In the genomic region with DNA sequence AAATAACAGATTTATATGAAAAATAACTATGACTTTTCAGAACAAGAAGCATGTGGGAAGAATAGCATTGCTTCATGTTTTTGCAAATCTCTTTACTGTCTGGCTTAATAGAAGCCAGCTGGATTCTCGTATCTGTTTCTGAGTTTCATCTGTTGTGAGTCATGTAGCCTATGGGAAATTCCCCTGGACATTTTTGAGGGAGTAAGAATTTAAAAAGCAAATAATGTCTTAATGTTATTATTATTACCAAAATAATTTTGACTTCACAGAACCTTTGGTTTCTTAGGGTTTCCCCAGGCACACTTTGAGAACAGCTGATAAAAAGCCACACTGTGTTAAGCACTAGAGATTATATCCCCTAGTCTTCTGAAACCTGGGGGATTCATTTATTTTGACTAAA, we compare ENCODE assay signal across 12 cellular contexts.
A peak's percentile ranks its signal among the peaks of the same experiment; 100 is the strongest.
DNase-seq lines count a peak whose midpoint lies in the region; ATAC-seq lines count a peak whose summit lies in the region.
"Had no signal": no experiment of that assay in that cellular context is flagged by ENCODE, and none has a peak within 500 bp of the region (broad histone marks: within the 10 kb centered on the region; RNA-seq: fewer than 3 reads in every experiment).

No MANE protein-coding gene starts in this region.

- H3K27me3 ChIP-seq in mesenchymal stem cell (ENCODE audit: control insufficient read depth in 1 of 2, insufficient read depth in 1 of 2, low read length in 2 of 2), result no peaks in the 10 kb centered on the region
- H3K27me3 ChIP-seq: right atrium auricular region had no signal

- peaks cover 4% of the 10 kb centered on the region for H3K27me3 Mint-ChIP-seq in activated naive CD4-positive, alpha-beta T cell treated with anti-CD3 and anti-CD28 coated beads, Interleukin-2, amount 10 ng/mL, durations not matched to agents 7 days and 5 days

- no peak overlapping the region for H3K23ac ChIP-seq in mesenchymal stem cell (ENCODE audit: low read length in 2 of 2)

- no peak overlapping the region for H2BK5ac ChIP-seq in mesenchymal stem cell (ENCODE audit: low read depth, low read length, poor library complexity, severe bottlenecking)

- peaks cover 1% of the 10 kb centered on the region for H3K4me1 ChIP-seq in mesenchymal stem cell (ENCODE audit: control insufficient read depth, insufficient read depth, low read depth, low read length)
- H3K4me1 ChIP-seq: right atrium auricular region had no signal

- peak; percentile 69 for ATAC-seq in HG03045 (IDR thresholded peaks at IDR 0.05; ENCODE audit: unreplicated experiment)

- H3K4ac ChIP-seq in mesenchymal stem cell (ENCODE audit: low read depth in 1 of 2, low read length in 2 of 2), result no peak overlapping the region

- 25% methylated on average over 1 of the region's 1 CpG for WGBS in mesenchymal stem cell

- peak overlapping the region; percentile 18 for H3K9ac ChIP-seq in mesenchymal stem cell (ENCODE audit: low read length)

- H2BK15ac ChIP-seq in mesenchymal stem cell (ENCODE audit: low read depth, poor library complexity, severe bottlenecking), result no peak overlapping the region

- CTCF ChIA-PET in activated naive CD4-positive, alpha-beta T cell treated with anti-CD3 and anti-CD28 coated beads, Interleukin-2, amount 10 ng/mL, durations not matched to agents 7 days and 5 days (lab: Charles Lee), result no interaction called here

- no peak overlapping the region for H4K8ac ChIP-seq in mesenchymal stem cell (ENCODE audit: low read length)

- H3K36me3 Mint-ChIP-seq in activated naive CD4-positive, alpha-beta T cell treated with anti-CD3 and anti-CD28 coated beads, Interleukin-2, amount 10 ng/mL, durations not matched to agents 7 days and 5 days, result no peaks in the 10 kb centered on the region

- H3K27ac Mint-ChIP-seq in activated naive CD4-positive, alpha-beta T cell treated with anti-CD3 and anti-CD28 coated beads, Interleukin-2, amount 10 ng/mL, durations not matched to agents 7 days and 5 days, result no peak overlapping the region

- H3K9me3 ChIP-seq in mesenchymal stem cell (ENCODE audit: control insufficient read depth, low read length), result peaks cover 18% of the 10 kb centered on the region

- H3K27ac ChIP-seq in mesenchymal stem cell (ENCODE audit: low read length, poor library complexity, severe bottlenecking), result no peak overlapping the region
- H3K27ac ChIP-seq: right atrium auricular region had no signal

- no peak overlapping the region for H2AK5ac ChIP-seq in mesenchymal stem cell (ENCODE audit: low read length, severe bottlenecking)

- no peak overlapping the region for H3K18ac ChIP-seq in mesenchymal stem cell (ENCODE audit: low read depth in 1 of 2, low read length in 2 of 2)

- no peaks in the 10 kb centered on the region for H3K36me3 ChIP-seq in mesenchymal stem cell (ENCODE audit: control insufficient read depth in 1 of 2, insufficient read depth in 2 of 2, low read depth in 1 of 2, low read length in 2 of 2)
- H3K36me3 ChIP-seq: right atrium auricular region had no signal

- no peak overlapping the region for H2BK12ac ChIP-seq in mesenchymal stem cell (ENCODE audit: low read length in 2 of 2)

- no peak overlapping the region for H2BK120ac ChIP-seq in mesenchymal stem cell (ENCODE audit: low read depth, low read length)

- H3K4me1 Mint-ChIP-seq in activated naive CD4-positive, alpha-beta T cell treated with anti-CD3 and anti-CD28 coated beads, Interleukin-2, amount 10 ng/mL, durations not matched to agents 7 days and 5 days, result no peaks in the 10 kb centered on the region

- peak; percentile 28 for DNase-seq in GM04504 (ENCODE audit: low read depth)
- peak; percentile 60 for DNase-seq in brain pericyte (ENCODE audit: low read depth, low spot score)
- DNase-seq in mesenchymal stem cell, result peak; percentile 85
- no peak for DNase-seq in stimulated activated CD4-positive, alpha-beta T cell treated with anti-CD3 and anti-CD28 coated beads, Interleukin-2, amount 100 ng/mL, for 48 hours
- no peak for DNase-seq in NCI-H2107 (lab: John Stamatoyannopoulos, UW)
- no peak for DNase-seq in activated naive CD4-positive, alpha-beta T cell treated with anti-CD3 and anti-CD28 coated beads, Interleukin-2, amount 10 ng/mL, durations not matched to agents 7 days and 5 days
- no peak for DNase-seq in pons (ENCODE audit: low spot score)
- DNase-seq: aorta, T-helper 2 cell had no signal

- H3K14ac ChIP-seq in mesenchymal stem cell (ENCODE audit: low read length in 2 of 2), result no peak overlapping the region

- no peak overlapping the region for H3K4me2 ChIP-seq in mesenchymal stem cell (ENCODE audit: low read length, poor library complexity, severe bottlenecking)

- no peak overlapping the region for H4K91ac ChIP-seq in mesenchymal stem cell (ENCODE audit: low read length)

- H3K4me3 ChIP-seq in mesenchymal stem cell (ENCODE audit: insufficient read depth in 1 of 2, low read depth in 1 of 2, low read length in 2 of 2), result no peak overlapping the region
- H3K4me3 ChIP-seq: lung, right atrium auricular region had no signal

- no peak overlapping the region for H2AFZ ChIP-seq in mesenchymal stem cell (ENCODE audit: low read depth, low read length)

- H3K4me3 Mint-ChIP-seq in activated naive CD4-positive, alpha-beta T cell treated with anti-CD3 and anti-CD28 coated beads, Interleukin-2, amount 10 ng/mL, durations not matched to agents 7 days and 5 days, result no peak overlapping the region

- no peaks in the 10 kb centered on the region for H3K79me1 ChIP-seq in mesenchymal stem cell (replicated peaks; ENCODE audit: low read length, poor library complexity, severe bottlenecking)

- no peaks in the 10 kb centered on the region for H3K9me3 Mint-ChIP-seq in activated naive CD4-positive, alpha-beta T cell treated with anti-CD3 and anti-CD28 coated beads, Interleukin-2, amount 10 ng/mL, durations not matched to agents 7 days and 5 days

Comparison
In these comparisons a context has a peak if more than half of its experiments do, and no peak if none do; other contexts are left out.
1. DNase-seq: peak in GM04504 (single experiment), brain pericyte (single experiment) and mesenchymal stem cell (single experiment); none in stimulated activated CD4-positive, alpha-beta T cell treated with anti-CD3 and anti-CD28 coated beads, Interleukin-2, amount 100 ng/mL, for 48 hours (0 of 2), NCI-H2107 (single experiment), activated naive CD4-positive, alpha-beta T cell treated with anti-CD3 and anti-CD28 coated beads, Interleukin-2, amount 10 ng/mL, durations not matched to agents 7 days and 5 days (single experiment) and pons (single experiment).